Comparison of ENCODE assay signal across 16 cellular contexts in the genomic region with DNA sequence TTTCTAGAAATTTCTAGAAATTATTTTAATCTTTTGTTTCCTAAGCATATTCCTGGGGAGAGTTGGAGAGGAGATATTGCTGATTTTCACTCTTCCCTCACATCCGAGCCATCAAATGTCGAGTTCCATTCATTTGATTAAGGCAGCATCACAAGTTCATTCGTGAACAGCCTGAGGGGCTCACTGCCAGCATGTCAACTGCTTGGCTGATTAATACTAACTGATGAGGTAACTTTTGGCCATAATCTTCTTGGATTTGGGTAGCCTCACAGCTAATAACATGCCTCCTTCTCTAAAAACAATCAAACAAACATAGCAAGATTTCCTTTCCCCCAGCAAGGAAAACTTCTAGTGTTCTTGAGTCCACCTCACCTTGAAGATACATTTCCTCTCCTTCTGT.
DNase-seq lines count a peak whose midpoint lies in the region; ATAC-seq and TF ChIP-seq lines count a peak whose summit lies in the region.
"Had no signal": no experiment of that assay in that cellular context is flagged by ENCODE, and none has a peak within 500 bp of the region (broad histone marks: within the 10 kb centered on the region; RNA-seq: fewer than 3 reads in every experiment).

No MANE protein-coding gene starts in this region.

- H3K4me1 ChIP-seq in right cardiac atrium (ENCODE audit: control insufficient read depth, insufficient read depth, low read length) (peaks cover 19% of the 10 kb centered on the region), aorta (ENCODE audit: control insufficient read depth in 1 of 2, insufficient read depth in 2 of 2, low read length in 2 of 2) (peaks cover 0 to 8% of the 10 kb centered on the region in 2 donors)

- H3K36me3 Mint-ChIP-seq in brain, result peaks cover 20% of the 10 kb centered on the region

- WGBS in right cardiac atrium, result 43% methylated on average over 3 of the region's 3 CpGs
- WGBS in aorta, 2 donors, result 24 to 33% methylated on average over 3 of the region's 3 CpGs

- peaks cover 33% of the 10 kb centered on the region for H3K27me3 Mint-ChIP-seq in brain
- H3K27me3 Mint-ChIP-seq: activated CD4-positive, alpha-beta T cell treated with anti-CD3 and anti-CD28 coated beads, Interleukin-2, amount 10 ng/mL, durations not matched to agents 24 days and 14 days; central memory CD8-positive, alpha-beta T cell had no signal

- H3K4me3 ChIP-seq in right cardiac atrium (ENCODE audit: low read length), result no peak overlapping the region
- no peak overlapping the region for H3K4me3 ChIP-seq in aorta (ENCODE audit: low read length in 2 of 2)
- H3K4me3 ChIP-seq: lung, Peyer's patch had no signal

- H3K27me3 ChIP-seq in right cardiac atrium (ENCODE audit: control insufficient read depth, insufficient read depth) (no peaks in the 10 kb centered on the region), aorta (ENCODE audit: control insufficient read depth in 1 of 2, insufficient read depth in 2 of 2, low read length in 1 of 2) (no peaks in the 10 kb centered on the region)
- H3K27me3 ChIP-seq: BE2C, Peyer's patch had no signal

- H3K27ac ChIP-seq in right cardiac atrium (ENCODE audit: low read length) (peak overlapping the region; percentile 83), aorta (ENCODE audit: low read depth in 1 of 2, low read length in 2 of 2) (no peak overlapping the region)
- H3K27ac ChIP-seq: Peyer's patch had no signal

- H3K36me3 ChIP-seq in aorta (ENCODE audit: control insufficient read depth in 1 of 2, insufficient read depth in 2 of 2, low read length in 1 of 2), result no peaks in the 10 kb centered on the region

- DNase-seq in Right ventricle myocardium inferior (ENCODE audit: missing footprints), result no peak
- no peak for DNase-seq in cardiac septum (ENCODE audit: low spot score)
- DNase-seq in right cardiac atrium, result peak; percentile 70 to 90 (median 73)
- DNase-seq in aorta, result no peak
- no peak for DNase-seq in DMS153 (lab: John Stamatoyannopoulos, UW)
- no peak for DNase-seq in GDM1 (lab: John Stamatoyannopoulos, UW)
- no peak for DNase-seq in AML-193 (lab: John Stamatoyannopoulos, UW)
- DNase-seq: activated CD4-positive, alpha-beta T cell treated with anti-CD3 and anti-CD28 coated beads, Interleukin-2, amount 10 ng/mL, durations not matched to agents 24 days and 14 days; activated gamma-delta T cell treated with Interleukin-2 at 50 U/mL for 16 hours; NCI-H1092 treated with DMSO at 0.1 percent for 48 hours; NCI-H524 treated with DMSO at 0.1 percent for 48 hours had no signal

- no peaks in the 10 kb centered on the region for H3K9me3 ChIP-seq in right cardiac atrium (ENCODE audit: control insufficient read depth, low read length)
- no peaks in the 10 kb centered on the region for H3K9me3 ChIP-seq in aorta (ENCODE audit: control insufficient read depth, low read length)
- H3K9me3 ChIP-seq: BE2C, Peyer's patch had no signal

- intact Hi-C loops in Right ventricle myocardium inferior (cut with DNase I), result no loop called here
- intact Hi-C loops in cardiac septum (cut with DNase I), result no loop called here
- intact Hi-C loops in right cardiac atrium (cut with DNase I), result no loop called here
- intact Hi-C loops in aorta (cut with DNase I), result no loop called here

- peak overlapping the region in 4 of 5 experiments; percentile 52 to 92 (median 90) for H3K27ac Mint-ChIP-seq in brain

- TF ChIP-seq CTCF in brain (conservative IDR thresholded peaks at IDR 0.05), result no peak

- peak overlapping the region in 2 of 5 experiments; percentile 6 to 46 for H3K4me3 Mint-ChIP-seq in brain
- H3K4me3 Mint-ChIP-seq: activated CD4-positive, alpha-beta T cell treated with anti-CD3 and anti-CD28 coated beads, Interleukin-2, amount 10 ng/mL, durations not matched to agents 24 days and 14 days; central memory CD8-positive, alpha-beta T cell had no signal

- H3K4me1 Mint-ChIP-seq in brain, result peaks cover 52% of the 10 kb centered on the region

- H3K9me3 Mint-ChIP-seq in brain, result no peaks in the 10 kb centered on the region
- H3K9me3 Mint-ChIP-seq: central memory CD8-positive, alpha-beta T cell had no signal

- ATAC-seq in Right ventricle myocardium inferior (peak; percentile 38), right cardiac atrium (peak; percentile 51 to 53), aorta (ENCODE audit: low FRiP score) (peak; percentile 52)

Comparison
In these comparisons a context has a peak if more than half of its experiments do, and no peak if none do; other contexts are left out.
1. DNase-seq: peak in right cardiac atrium (3 of 3); none in Right ventricle myocardium inferior (single experiment), cardiac septum (single experiment), aorta (0 of 2), DMS153 (single experiment), GDM1 (single experiment) and AML-193 (0 of 2).
2. Peak in every context shown above with its lines, with median percentiles within 50 percentile points of each other: ATAC-seq.